In genomic region chr10:103915794-103916193, GRCh38 we compare ENCODE assay signal across 8 cellular contexts. TPM values are rescaled to one million over a fixed set of nuclear protein-coding genes. Genes with fewer than 3 reads are reported as not detected.
A peak's percentile ranks its signal among the peaks of the same experiment; 100 is the strongest.
DNase-seq lines count a peak whose midpoint lies in the region; ATAC-seq and TF ChIP-seq lines count a peak whose summit lies in the region.

No MANE protein-coding gene starts in this region.

- H3K9me3 Mint-ChIP-seq in effector memory CD8-positive, alpha-beta T cell: no peaks in the 10 kb centered on the region

- H3K4me1 Mint-ChIP-seq in effector memory CD8-positive, alpha-beta T cell (ENCODE audit: low read depth in 2 of 2): peaks cover 44 to 55% of the 10 kb centered on the region in 2 donors

- no peak for TF ChIP-seq CTCF in PC-9 (conservative IDR thresholded peaks at IDR 0.05)
- no peak for TF ChIP-seq CTCF in WERI-Rb-1 (IDR thresholded peaks at IDR 0.05; ENCODE audit: low read depth, low read length)

- H3K36me3 Mint-ChIP-seq in effector memory CD8-positive, alpha-beta T cell (ENCODE audit: insufficient read depth): peaks cover 15% of the 10 kb centered on the region

- peak overlapping the region; percentile 74 for H3K27ac ChIP-seq in PC-9
- peak overlapping the region; percentile 54 for H3K27ac ChIP-seq in skeletal muscle tissue (ENCODE audit: low read depth, low read length)
- no peak overlapping the region for H3K27ac ChIP-seq in WERI-Rb-1

- no peaks in the 10 kb centered on the region for H3K9me2 ChIP-seq in PC-9 (ENCODE audit: insufficient read depth)

- TF ChIP-seq POLR2A in GM15510 (IDR thresholded peaks at IDR 0.05; ENCODE audit: borderline replicate concordance, extremely low read depth, insufficient read length) (peak; percentile 23), erythroblast (IDR thresholded peaks at IDR 0.05; ENCODE audit: low read length) (no peak)

- H3K4me3 ChIP-seq in PC-9 (peak overlapping the region; percentile 87), skeletal muscle tissue (ENCODE audit: low read length in 3 of 3) (peak overlapping the region; percentile 1 to 52 (median 36)), WERI-Rb-1 (ENCODE audit: low read depth, low read length) (no peak overlapping the region)

- H3K4me2 ChIP-seq in PC-9: peak overlapping the region; percentile 98

- no peak overlapping the region for H2AFZ ChIP-seq in PC-9

- POLR2A ChIA-PET in PC-9 (lab: Charles Lee; ENCODE audit: unreplicated experiment): interaction anchor here (0.7 kb wide), 1 partner anchor 199 kb away, joined by 7 read pairs; no protein-coding TSS in a partner anchor

- peak overlapping the region; percentile 97 to 98 for H3K4me3 Mint-ChIP-seq in effector memory CD8-positive, alpha-beta T cell

- no peak for ATAC-seq in effector memory CD8-positive, alpha-beta T cell (replicated peaks)
- no peak for ATAC-seq in HG03196 (IDR thresholded peaks at IDR 0.05; ENCODE audit: unreplicated experiment)

- H3K79me2 ChIP-seq in PC-9 (ENCODE audit: low read depth): peaks cover 31% of the 10 kb centered on the region

- H3K36me3 ChIP-seq in PC-9 (ENCODE audit: low read depth): peaks cover 9% of the 10 kb centered on the region
- peaks cover 0 to 2% (median 0%) of the 10 kb centered on the region in 3 donors for H3K36me3 ChIP-seq in skeletal muscle tissue (ENCODE audit: control insufficient read depth in 3 of 3, insufficient read depth in 3 of 3, low read length in 3 of 3)
- H3K36me3 ChIP-seq in WERI-Rb-1: no peaks in the 10 kb centered on the region; the same call in 1 of the 2 replicates

- H3K27me3 ChIP-seq in PC-9 (ENCODE audit: insufficient read depth, low read depth) (no peaks in the 10 kb centered on the region), skeletal muscle tissue (ENCODE audit: control insufficient read depth in 3 of 3, insufficient read depth in 3 of 3, low read length in 3 of 3) (no peaks in the 10 kb centered on the region), WERI-Rb-1 (ENCODE audit: insufficient read depth, low read depth, severe bottlenecking) (no peaks in the 10 kb centered on the region)

- H3K4me1 ChIP-seq in PC-9 (replicated peaks; ENCODE audit: insufficient read depth) (peaks cover 30% of the 10 kb centered on the region), skeletal muscle tissue (ENCODE audit: control insufficient read depth in 3 of 3, insufficient read depth in 3 of 3, low read length in 3 of 3) (peaks cover 15 to 33% (median 29%) of the 10 kb centered on the region in 3 donors)

- CTCF ChIA-PET in PC-9 (lab: Charles Lee): no interaction called here

- peaks cover 9% of the 10 kb centered on the region; the same call in 1 of the 2 replicates for H3K9me3 ChIP-seq in PC-9 (ENCODE audit: insufficient read depth, low read depth)
- no peaks in the 10 kb centered on the region for H3K9me3 ChIP-seq in skeletal muscle tissue (ENCODE audit: control insufficient read depth in 3 of 3, low read length in 3 of 3)
- H3K9me3 ChIP-seq in WERI-Rb-1 (ENCODE audit: severe bottlenecking): peaks cover 7% of the 10 kb centered on the region

- H3K9ac ChIP-seq in skeletal muscle tissue (ENCODE audit: low read depth in 1 of 3, low read length in 3 of 3): peak overlapping the region in 1 of 3 donors; percentile 28

- H4K20me1 ChIP-seq in PC-9 (ENCODE audit: insufficient read depth): no peaks in the 10 kb centered on the region

- no peaks in the 10 kb centered on the region for H3K27me3 Mint-ChIP-seq in effector memory CD8-positive, alpha-beta T cell

- no TSS peak for BruUV-seq in PC-9 (replicated peaks; lab: Mats Ljungman, UMichigan)

- H3F3A ChIP-seq in PC-9 (ENCODE audit: insufficient read depth, low read depth): peaks cover 21% of the 10 kb centered on the region; the same call in 1 of the 2 replicates

- intact Hi-C loops in PC-9 (cut with micrococcal nuclease; ENCODE audit: unreplicated experiment): loop anchor here (5.0 kb wide), 1 partner anchor 52 kb away; the partner anchor contains the start of gene SLK

- H3K27ac Mint-ChIP-seq in effector memory CD8-positive, alpha-beta T cell: peak overlapping the region; percentile 88 to 95

- DNase-seq in PC-9: no peak
- DNase-seq in effector memory CD8-positive, alpha-beta T cell: peak; percentile 10 to 23 (median 21)
- no peak for DNase-seq in erythroblast (lab: John Stamatoyannopoulos, UW)
- DNase-seq in HUDEP-2 (lab: John Stamatoyannopoulos, UW; ENCODE audit: unreplicated experiment in 76 of 76): no peak
- no peak for DNase-seq in WERI-Rb-1

RNA-seq across cellular contexts. Expression of gene STN1, which starts 2.2 kb away (rescaled TPM):
- 20.5 and 25.4 TPM in 2 replicates for total RNA-seq in PC-9 (2021)
- total RNA-seq in skeletal muscle tissue: 20.9 TPM

RNA-seq across cellular contexts. Expression of gene SLK, which starts 51.1 kb away (rescaled TPM):
- total RNA-seq in PC-9 (2021) (24.0 and 30.4 TPM in 2 replicates), skeletal muscle tissue (30.3 TPM)

Comparison
In these comparisons a context has a peak if more than half of its experiments do, and no peak if none do; other contexts are left out.
1. DNase-seq: peak in effector memory CD8-positive, alpha-beta T cell (3 of 3); none in PC-9 (0 of 2), erythroblast (0 of 2), HUDEP-2 (0 of 76) and WERI-Rb-1 (single experiment).